ENCODE assay signal across 14 cellular contexts in genomic region chr1:181482001-181482430, GRCh38. TPM values are rescaled to one million over a fixed set of nuclear protein-coding genes. Genes with fewer than 3 reads are reported as not detected.
DNase-seq lines count a peak whose midpoint lies in the region; ATAC-seq, FAIRE-seq and TF ChIP-seq lines count a peak whose summit lies in the region.
"Had no signal": no experiment of that assay in that cellular context is flagged by ENCODE, and none has a peak within 500 bp of the region (broad histone marks: within the 10 kb centered on the region; RNA-seq: fewer than 3 reads in every experiment).

No MANE protein-coding gene starts in this region.

- TF ChIP-seq POLR2A in A549 (IDR thresholded peaks at IDR 0.05; ENCODE audit: low read length): no peak

- H3K4me3 ChIP-seq in A549: no peak overlapping the region
- peak overlapping the region; percentile 73 for H3K4me3 ChIP-seq in GM23338
- H3K4me3 ChIP-seq in duodenal mucosa (ENCODE audit: low read depth in 1 of 2, low read length in 2 of 2): peak overlapping the region; percentile 38 to 53
- peak overlapping the region; percentile 24 to 67 for H3K4me3 ChIP-seq in muscle layer of duodenum (ENCODE audit: low read depth in 1 of 2, low read length in 2 of 2)
- H3K4me3 ChIP-seq in A673 (ENCODE audit: low read depth, low read length, poor library complexity, severe bottlenecking): no peak overlapping the region
- H3K4me3 ChIP-seq: lung, ovary had no signal

- no peaks in the 10 kb centered on the region; the same call in 2 of the 3 replicates for H3K9me3 Mint-ChIP-seq in GM23338

- BruUV-seq in A673 (replicated peaks; lab: Mats Ljungman, UMichigan): no TSS peak

- H3K79me2 ChIP-seq in GM23338 (replicated peaks; ENCODE audit: insufficient read depth): no peaks in the 10 kb centered on the region

- no peak for ATAC-seq in A549
- peak; percentile 13 for ATAC-seq in GM23338
- ATAC-seq in HG02763 (IDR thresholded peaks at IDR 0.05; ENCODE audit: unreplicated experiment): no peak
- no peak for ATAC-seq in HG03135 (IDR thresholded peaks at IDR 0.05; ENCODE audit: unreplicated experiment)

- H3K36me3 ChIP-seq in GM23338 (ENCODE audit: insufficient read depth) (no peaks in the 10 kb centered on the region), duodenal mucosa (ENCODE audit: control insufficient read depth in 1 of 2, insufficient read depth in 2 of 2, low read length in 2 of 2) (no peaks in the 10 kb centered on the region), muscle layer of duodenum (ENCODE audit: control insufficient read depth in 1 of 2, insufficient read depth in 2 of 2, low read length in 2 of 2) (no peaks in the 10 kb centered on the region), A673 (ENCODE audit: insufficient read depth, low read length, poor library complexity, severe bottlenecking) (no peaks in the 10 kb centered on the region)
- H3K36me3 ChIP-seq: ovary had no signal

- H3F3A ChIP-seq in GM23338 (replicated peaks; ENCODE audit: low read depth): 0 out of 2 replicates have a peak, but pooled peaks cover 8% of the 10 kb centered on the region

- no peak for FAIRE-seq in A549 (lab: Jason Lieb, UNC)

- DNase-seq in A549 (ENCODE audit: low read depth in 1 of 2, low spot score in 1 of 2) (no peak), GM23338 (ENCODE audit: low spot score) (peak; percentile 40), A673 (ENCODE audit: low spot score) (no peak)
- DNase-seq in stimulated activated CD4-positive, alpha-beta T cell treated with anti-CD3 and anti-CD28 coated beads, Interleukin-4, amount 100 ng/mL, for 24 hours: no peak
- DNase-seq: AML-193, KG1, NCI-H1694, ovary had no signal

- no peak for TF ChIP-seq RAD21 in A549 (conservative IDR thresholded peaks at IDR 0.05 in 1 of 2, IDR thresholded peaks at IDR 0.05 in 1 of 2)

- H3K9me3 ChIP-seq in A549: no peaks in the 10 kb centered on the region
- H3K9me3 ChIP-seq in duodenal mucosa (ENCODE audit: control insufficient read depth in 1 of 2, low read length in 2 of 2): no peaks in the 10 kb centered on the region
- H3K9me3 ChIP-seq in muscle layer of duodenum (ENCODE audit: control insufficient read depth in 1 of 2, low read length in 2 of 2): no peaks in the 10 kb centered on the region
- H3K9me3 ChIP-seq in A673 (ENCODE audit: low read depth, low read length, poor library complexity, severe bottlenecking): no peaks in the 10 kb centered on the region

- TF ChIP-seq CTCF in A549 (IDR thresholded peaks at IDR 0.05): no peak
- TF ChIP-seq CTCF in GM23338 (conservative IDR thresholded peaks at IDR 0.05; ENCODE audit: low read depth in 2 of 2): no peak
- TF ChIP-seq CTCF in A673 (conservative IDR thresholded peaks at IDR 0.05; ENCODE audit: low read depth, low read length): no peak

- no peaks in the 10 kb centered on the region; the same call in 2 of the 3 replicates for H3K36me3 Mint-ChIP-seq in GM23338 (ENCODE audit: low read depth)

- no peaks in the 10 kb centered on the region for H3K9me2 ChIP-seq in GM23338 (ENCODE audit: insufficient read depth)

- H3K4me1 ChIP-seq in A549: no peaks in the 10 kb centered on the region
- H3K4me1 ChIP-seq in GM23338 (ENCODE audit: insufficient read depth): peaks cover 21% of the 10 kb centered on the region
- H3K4me1 ChIP-seq in duodenal mucosa (ENCODE audit: control insufficient read depth in 1 of 2, insufficient read depth in 2 of 2, low read length in 2 of 2): peaks cover 0 to 5% of the 10 kb centered on the region in 2 donors
- peaks cover 0 to 26% of the 10 kb centered on the region in 2 donors for H3K4me1 ChIP-seq in muscle layer of duodenum (ENCODE audit: control insufficient read depth in 1 of 2, insufficient read depth in 2 of 2, low read length in 2 of 2)
- H3K4me1 ChIP-seq in A673 (ENCODE audit: insufficient read depth, low read length, poor library complexity, severe bottlenecking): no peaks in the 10 kb centered on the region

- H3K27ac Mint-ChIP-seq in GM23338: no peak overlapping the region

- H3K27ac ChIP-seq in A549 (no peak overlapping the region), GM23338 (ENCODE audit: low read depth) (no peak overlapping the region), duodenal mucosa (ENCODE audit: low read depth, low read length) (no peak overlapping the region), muscle layer of duodenum (ENCODE audit: low read length) (no peak overlapping the region), A673 (ENCODE audit: low read depth, low read length, poor library complexity, severe bottlenecking) (no peak overlapping the region)
- H3K27ac ChIP-seq: ovary had no signal

- H2AFZ ChIP-seq in GM23338: peak overlapping the region; percentile 100

- peaks cover 31% of the 10 kb centered on the region for H3K4me1 Mint-ChIP-seq in GM23338

- H3K27me3 ChIP-seq in GM23338 (ENCODE audit: insufficient read depth) (peaks cover 71% of the 10 kb centered on the region), duodenal mucosa (ENCODE audit: control insufficient read depth in 1 of 2, insufficient read depth in 2 of 2, low read length in 2 of 2) (peaks cover 42% of the 10 kb centered on the region in 2 donors), muscle layer of duodenum (ENCODE audit: low read depth, low read length) (peaks cover 40% of the 10 kb centered on the region), A673 (replicated peaks; ENCODE audit: insufficient read depth, low read depth, low read length, poor library complexity) (peaks cover 92% of the 10 kb centered on the region)
- H3K27me3 ChIP-seq: ovary had no signal

- no peaks in the 10 kb centered on the region for H4K20me1 ChIP-seq in GM23338 (replicated peaks; ENCODE audit: insufficient read depth)

- CTCF ChIA-PET in A549 (lab: Yijun Ruan, JAX) (interaction anchor here (1.0 kb wide), 1 partner anchor 601 kb away, joined by 3 read pairs; no protein-coding TSS in a partner anchor), A673 (lab: Charles Lee) (interaction anchor here (1.1 kb wide), 1 partner anchor 455 kb away, joined by 3 read pairs; no protein-coding TSS in a partner anchor)

- H3K4me3 Mint-ChIP-seq in GM23338: peak overlapping the region; percentile 79; the same call in 2 of the 3 replicates

- peaks cover 59% of the 10 kb centered on the region for H3K27me3 Mint-ChIP-seq in GM23338 (ENCODE audit: insufficient read depth, low read depth, poor library complexity)

- 84% methylated on average over 34 of the region's 36 CpGs for WGBS in A549 (ENCODE audit: missing lambda C conversion rate)

- no peak for TF ChIP-seq EP300 in A549 (IDR thresholded peaks at IDR 0.05)

- POLR2A ChIA-PET in A549 (lab: Yijun Ruan, JAX) (no interaction called here), A673 (lab: Charles Lee; ENCODE audit: low non-redundant PET) (no interaction called here)

- H3K4me2 ChIP-seq in A549 (peak overlapping the region; percentile 59; the same call in 1 of the 3 replicates), GM23338 (peak overlapping the region; percentile 91)

- intact Hi-C loops in A673 (cut with micrococcal nuclease; ENCODE audit: unreplicated experiment): no loop called here

- no peak overlapping the region for H3K9ac ChIP-seq in duodenal mucosa (ENCODE audit: low read depth in 1 of 2, low read length in 2 of 2)

TF ChIP-seq in A549, 52 proteins besides CTCF, POLR2A, EP300 and RAD21 (continues in another document):
- no peak for TF ChIP-seq NR3C1 (IDR thresholded peaks at IDR 0.05)
- TF ChIP-seq HMGXB4 (CRISPR knock-in tag; IDR thresholded peaks at IDR 0.05; ENCODE audit: borderline replicate concordance): no peak
- no peak for TF ChIP-seq KDM1A (IDR thresholded peaks at IDR 0.05; ENCODE audit: low read depth)
- no peak for TF ChIP-seq HOXB13 (CRISPR knock-in tag; IDR thresholded peaks at IDR 0.05; ENCODE audit: low read depth)
- no peak for TF ChIP-seq MAFK (IDR thresholded peaks at IDR 0.05; ENCODE audit: partially characterized antibody)

TF ChIP-seq in GM23338, 12 proteins besides CTCF, POLR2A, EP300 and RAD21 (continues in another document):
- TF ChIP-seq ZNF114 (CRISPR knock-in tag; IDR thresholded peaks at IDR 0.05) (no peak), REST (IDR thresholded peaks at IDR 0.05; ENCODE audit: unreplicated experiment) (no peak)

RNA-seq across cellular contexts. Expression of gene CACNA1E, which starts 1.3 kb away (rescaled TPM):
- 0.01 and 0.03 TPM in 2 replicates for polyA plus RNA-seq in A549 (2011; rRNA removed)
- under 0.01 TPM in 1 of 2 replicates, not detected in the other for polyA plus RNA-seq in A549 (2012; cell fraction: cytosol; rRNA removed)
- polyA plus RNA-seq in A549 (2012; cell fraction: nucleus; rRNA removed): 0.04 TPM in 1 of 2 replicates, not detected in the other
- not detected in 3 replicates for polyA plus RNA-seq in A549 (2017; fragmentation: RNase III; extraction: RNeasy Plus Mini Kit Qiagen cat#74134 plus additional on column Dnase treatment)
- polyA minus RNA-seq in A549 (2011; rRNA and poly(A)+ RNA removed): 0.05 TPM in 1 of 2 replicates, not detected in the other
- total RNA-seq in GM23338 (2014; rRNA removed; shearing (Covaris generic)): 1.1 and 2.0 TPM in 2 replicates
- polyA plus RNA-seq in GM23338 (2016; fragmentation: Nextera tagmentation; extraction: Ambion mirVana): 0.12 and 0.32 TPM in 2 replicates
- not detected in 2 replicates for total RNA-seq in A673 (2021)
- total RNA-seq: glomerular endothelial cell had no signal

Comparison
In these comparisons a context has a peak if more than half of its experiments do, and no peak if none do; other contexts are left out.
1. H3K4me3 ChIP-seq: peak in GM23338 (single experiment), duodenal mucosa (2 of 2) and muscle layer of duodenum (2 of 2); none in A549 (single experiment) and A673 (single experiment).